Comparison of ENCODE assay signal across 1 cellular context in the genomic region with DNA sequence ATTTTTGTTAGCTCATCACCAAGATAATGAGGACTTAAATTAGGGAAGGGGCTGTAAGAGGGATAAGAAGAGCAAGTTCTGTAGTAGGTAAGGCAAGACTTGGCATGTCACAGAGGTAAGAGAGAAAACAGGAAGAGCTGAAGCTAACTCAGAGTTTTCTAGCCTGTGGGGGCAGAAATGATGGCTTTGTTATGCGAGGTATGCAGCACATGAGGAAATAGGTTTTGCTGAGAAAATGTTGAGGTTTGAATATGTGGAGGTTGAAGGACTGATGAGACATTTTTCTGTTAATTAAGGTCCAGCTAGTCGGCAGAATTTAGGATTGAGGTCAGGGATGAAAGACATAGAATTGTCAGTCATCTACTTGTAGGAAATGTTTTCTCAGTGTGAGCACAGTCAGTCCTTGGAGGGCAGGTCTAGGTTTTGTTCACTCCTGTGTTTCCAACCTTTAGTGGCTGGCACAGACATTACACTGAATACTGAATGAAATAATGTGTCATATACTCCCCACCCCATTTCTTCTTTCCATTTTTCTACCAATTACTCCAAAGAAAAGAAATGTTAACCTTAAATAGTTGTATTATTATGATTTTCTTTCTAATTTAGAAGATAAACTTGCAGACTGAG.
TF ChIP-seq lines count a peak whose summit lies in the region.

No MANE protein-coding gene starts in this region.

TF ChIP-seq in WTC11, 78 proteins besides CTCF, POLR2A, EP300 and RAD21 (continued from another document):
- TF ChIP-seq, protein P1, sequence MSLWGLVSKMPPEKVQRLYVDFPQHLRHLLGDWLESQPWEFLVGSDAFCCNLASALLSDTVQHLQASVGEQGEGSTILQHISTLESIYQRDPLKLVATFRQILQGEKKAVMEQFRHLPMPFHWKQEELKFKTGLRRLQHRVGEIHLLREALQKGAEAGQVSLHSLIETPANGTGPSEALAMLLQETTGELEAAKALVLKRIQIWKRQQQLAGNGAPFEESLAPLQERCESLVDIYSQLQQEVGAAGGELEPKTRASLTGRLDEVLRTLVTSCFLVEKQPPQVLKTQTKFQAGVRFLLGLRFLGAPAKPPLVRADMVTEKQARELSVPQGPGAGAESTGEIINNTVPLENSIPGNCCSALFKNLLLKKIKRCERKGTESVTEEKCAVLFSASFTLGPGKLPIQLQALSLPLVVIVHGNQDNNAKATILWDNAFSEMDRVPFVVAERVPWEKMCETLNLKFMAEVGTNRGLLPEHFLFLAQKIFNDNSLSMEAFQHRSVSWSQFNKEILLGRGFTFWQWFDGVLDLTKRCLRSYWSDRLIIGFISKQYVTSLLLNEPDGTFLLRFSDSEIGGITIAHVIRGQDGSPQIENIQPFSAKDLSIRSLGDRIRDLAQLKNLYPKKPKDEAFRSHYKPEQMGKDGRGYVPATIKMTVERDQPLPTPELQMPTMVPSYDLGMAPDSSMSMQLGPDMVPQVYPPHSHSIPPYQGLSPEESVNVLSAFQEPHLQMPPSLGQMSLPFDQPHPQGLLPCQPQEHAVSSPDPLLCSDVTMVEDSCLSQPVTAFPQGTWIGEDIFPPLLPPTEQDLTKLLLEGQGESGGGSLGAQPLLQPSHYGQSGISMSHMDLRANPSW (CRISPR knock-in tag; conservative IDR thresholded peaks at IDR 0.05; ENCODE audit: low read depth): no peak
- no peak for TF ChIP-seq E2F5 (CRISPR knock-in tag; IDR thresholded peaks at IDR 0.05)
- TF ChIP-seq ZMAT4 (CRISPR knock-in tag; IDR thresholded peaks at IDR 0.05): no peak
